11 cellular contexts compared by ENCODE assay signal in the genomic region with DNA sequence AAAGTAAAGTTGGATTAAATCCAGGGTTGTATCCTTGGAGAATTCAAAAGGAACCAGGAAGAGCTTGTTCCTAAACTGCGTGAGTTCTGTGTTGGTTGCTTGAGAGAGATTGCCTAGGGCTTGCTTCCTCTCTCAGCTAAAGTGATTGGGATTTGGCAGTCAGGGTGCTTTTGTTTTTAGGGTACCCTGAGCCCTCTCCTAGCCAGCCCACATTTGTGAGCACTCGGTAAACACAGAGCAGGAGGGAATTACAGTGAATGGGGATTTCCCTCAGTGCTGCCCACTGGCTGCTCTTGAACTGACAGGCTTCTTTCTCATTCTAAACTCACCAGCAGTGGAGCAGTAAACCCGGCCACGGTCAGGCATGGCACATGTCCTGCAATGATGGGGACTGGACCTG.
DNase-seq lines count a peak whose midpoint lies in the region; TF ChIP-seq lines count a peak whose summit lies in the region.
"Had no signal": no experiment of that assay in that cellular context is flagged by ENCODE, and none has a peak within 500 bp of the region (broad histone marks: within the 10 kb centered on the region; RNA-seq: fewer than 3 reads in every experiment).

No MANE protein-coding gene starts in this region.

- peak overlapping the region; percentile 84 for H2AFZ ChIP-seq in mammary epithelial cell (ENCODE audit: low read depth, low read length)

- H3K9ac ChIP-seq in HUES64 (ENCODE audit: low read depth, low read length) (no peak overlapping the region), mammary epithelial cell (ENCODE audit: insufficient read depth, low read length) (peak overlapping the region; percentile 85)

- in situ Hi-C loops in mammary epithelial cell (cut with MboI; ENCODE audit: low sequenced_read_pairs in 2 of 2): no loop called here

- no peaks in the 10 kb centered on the region for H3K27me3 ChIP-seq in HUES64 (ENCODE audit: insufficient read depth, low read length)
- no peaks in the 10 kb centered on the region for H3K27me3 ChIP-seq in mammary epithelial cell (ENCODE audit: insufficient read depth, low read length)
- H3K27me3 ChIP-seq: tibial nerve had no signal

- H3K9me3 ChIP-seq in HUES64 (ENCODE audit: insufficient read depth, low read depth, low read length): no peaks in the 10 kb centered on the region
- H3K9me3 ChIP-seq in mammary epithelial cell (replicated peaks; ENCODE audit: insufficient read depth, low read length): no peaks in the 10 kb centered on the region

- peak overlapping the region; percentile 70 for H3K4me2 ChIP-seq in mammary epithelial cell (ENCODE audit: insufficient read depth, low read depth, low read length)

- H3K4me1 Mint-ChIP-seq in activated CD4-positive, alpha-beta T cell treated with anti-CD3 and anti-CD28 coated beads, Interleukin-2, amount 10 ng/mL, durations not matched to agents 24 days and 14 days: no peaks in the 10 kb centered on the region
- H3K4me1 Mint-ChIP-seq: central memory CD8-positive, alpha-beta T cell had no signal

- intact Hi-C loops in mammary epithelial cell (cut with micrococcal nuclease): loop anchor here (2.0 to 10.0 kb wide), 3 partner anchors 45 to 317 kb away; no protein-coding TSS in a partner anchor
- intact Hi-C loops in activated CD4-positive, alpha-beta T cell treated with anti-CD3 and anti-CD28 coated beads, Interleukin-2, amount 10 ng/mL, durations not matched to agents 24 days and 14 days (cut with micrococcal nuclease): no loop called here

- 32% methylated on average over 4 of the region's 4 CpGs for WGBS in HUES64
- 8% methylated on average over 4 of the region's 4 CpGs for WGBS in mammary epithelial cell (ENCODE audit: low coverage, missing lambda C conversion rate)

- CTCF ChIA-PET in mammary epithelial cell (lab: Charles Lee; ENCODE audit: low non-redundant PET): no interaction called here

- TF ChIP-seq CTCF in mammary epithelial cell (conservative IDR thresholded peaks at IDR 0.05 in 1 of 2, IDR thresholded peaks at IDR 0.05 in 1 of 2; ENCODE audit: extremely low read depth in 1 of 2, insufficient read depth in 1 of 2, low read depth in 1 of 2, low read length in 2 of 2): no peak

- H3K27ac Mint-ChIP-seq in activated CD4-positive, alpha-beta T cell treated with anti-CD3 and anti-CD28 coated beads, Interleukin-2, amount 10 ng/mL, durations not matched to agents 24 days and 14 days: no peak overlapping the region
- H3K27ac Mint-ChIP-seq: activated CD8-positive, alpha-beta T cell treated with anti-CD3 and anti-CD28 coated beads for 36 hours had no signal

- no peak overlapping the region for H3K4me3 ChIP-seq in HUES64 (ENCODE audit: low read length)
- H3K4me3 ChIP-seq in mammary epithelial cell (replicated peaks in 1 of 3; ENCODE audit: insufficient read depth in 1 of 3, low read depth in 2 of 3, low read length in 3 of 3): peak overlapping the region in 2 of 3 experiments; percentile 31 to 38
- H3K4me3 ChIP-seq: tibial nerve had no signal

- peaks cover 40% of the 10 kb centered on the region for H3K79me2 ChIP-seq in mammary epithelial cell (ENCODE audit: insufficient read depth, low read length)

- H4K20me1 ChIP-seq in mammary epithelial cell (ENCODE audit: insufficient read depth, low read length): no peaks in the 10 kb centered on the region

- DNase-seq in A172 (ENCODE audit: low spot score) (peak; percentile 30), mammary epithelial cell (peak; percentile 76), kidney tubule cell (ENCODE audit: low spot score) (peak; percentile 55), ecto neural progenitor cell (ENCODE audit: low spot score) (no peak), H4 (ENCODE audit: low spot score) (no peak)
- DNase-seq in activated CD4-positive, alpha-beta T cell treated with anti-CD3 and anti-CD28 coated beads, Interleukin-2, amount 10 ng/mL, durations not matched to agents 24 days and 14 days: no peak
- DNase-seq in activated CD4-positive, alpha-beta T cell treated with anti-CD3 and anti-CD28 coated beads for 48 hours: no peak
- DNase-seq: activated CD8-positive, alpha-beta T cell treated with anti-CD3 and anti-CD28 coated beads for 36 hours had no signal

- H3K9me3 Mint-ChIP-seq in activated CD4-positive, alpha-beta T cell treated with anti-CD3 and anti-CD28 coated beads, Interleukin-2, amount 10 ng/mL, durations not matched to agents 24 days and 14 days: no peaks in the 10 kb centered on the region
- H3K9me3 Mint-ChIP-seq: activated CD8-positive, alpha-beta T cell treated with anti-CD3 and anti-CD28 coated beads for 36 hours; central memory CD8-positive, alpha-beta T cell had no signal

- H3K4me1 ChIP-seq in HUES64 (ENCODE audit: insufficient read depth, low read length): peaks cover 8% of the 10 kb centered on the region; the same call in 1 of the 2 replicates
- H3K4me1 ChIP-seq in mammary epithelial cell (ENCODE audit: insufficient read depth, low read length): peaks cover 55% of the 10 kb centered on the region

- H3K27ac ChIP-seq in HUES64 (ENCODE audit: low read depth, low read length): peak overlapping the region; percentile 42; the same call in 1 of the 2 replicates
- peak overlapping the region; percentile 92 for H3K27ac ChIP-seq in mammary epithelial cell (ENCODE audit: insufficient read depth, low read depth, low read length)

- no TSS peak for BruUV-seq in mammary epithelial cell (replicated peaks; lab: Mats Ljungman, UMichigan)

- peaks cover 1% of the 10 kb centered on the region for H3K27me3 Mint-ChIP-seq in activated CD4-positive, alpha-beta T cell treated with anti-CD3 and anti-CD28 coated beads, Interleukin-2, amount 10 ng/mL, durations not matched to agents 24 days and 14 days
- H3K27me3 Mint-ChIP-seq: activated CD8-positive, alpha-beta T cell treated with anti-CD3 and anti-CD28 coated beads for 36 hours had no signal

- H3K36me3 ChIP-seq in HUES64 (ENCODE audit: insufficient read depth, low read length) (no peaks in the 10 kb centered on the region), mammary epithelial cell (ENCODE audit: insufficient read depth, low read length) (no peaks in the 10 kb centered on the region)
- H3K36me3 ChIP-seq: tibial nerve had no signal

- dilution Hi-C loops in mammary epithelial cell (cut with HindIII; ENCODE audit: low sequenced_read_pairs): no loop called here

- H3K4me3 Mint-ChIP-seq in activated CD4-positive, alpha-beta T cell treated with anti-CD3 and anti-CD28 coated beads, Interleukin-2, amount 10 ng/mL, durations not matched to agents 24 days and 14 days: no peak overlapping the region
- H3K4me3 Mint-ChIP-seq: activated CD8-positive, alpha-beta T cell treated with anti-CD3 and anti-CD28 coated beads for 36 hours; central memory CD8-positive, alpha-beta T cell had no signal

- H3K36me3 Mint-ChIP-seq in activated CD4-positive, alpha-beta T cell treated with anti-CD3 and anti-CD28 coated beads, Interleukin-2, amount 10 ng/mL, durations not matched to agents 24 days and 14 days (ENCODE audit: low read depth): no peaks in the 10 kb centered on the region

Comparison
In these comparisons a context has a peak if more than half of its experiments do, and no peak if none do; other contexts are left out.
1. DNase-seq: peak in A172 (single experiment), mammary epithelial cell (single experiment) and kidney tubule cell (single experiment); none in ecto neural progenitor cell (single experiment), activated CD4-positive, alpha-beta T cell treated with anti-CD3 and anti-CD28 coated beads, Interleukin-2, amount 10 ng/mL, durations not matched to agents 24 days and 14 days (single experiment), activated CD4-positive, alpha-beta T cell treated with anti-CD3 and anti-CD28 coated beads for 48 hours (single experiment) and H4 (single experiment).